ENCODE assay signal across 9 cellular contexts in the genomic region with DNA sequence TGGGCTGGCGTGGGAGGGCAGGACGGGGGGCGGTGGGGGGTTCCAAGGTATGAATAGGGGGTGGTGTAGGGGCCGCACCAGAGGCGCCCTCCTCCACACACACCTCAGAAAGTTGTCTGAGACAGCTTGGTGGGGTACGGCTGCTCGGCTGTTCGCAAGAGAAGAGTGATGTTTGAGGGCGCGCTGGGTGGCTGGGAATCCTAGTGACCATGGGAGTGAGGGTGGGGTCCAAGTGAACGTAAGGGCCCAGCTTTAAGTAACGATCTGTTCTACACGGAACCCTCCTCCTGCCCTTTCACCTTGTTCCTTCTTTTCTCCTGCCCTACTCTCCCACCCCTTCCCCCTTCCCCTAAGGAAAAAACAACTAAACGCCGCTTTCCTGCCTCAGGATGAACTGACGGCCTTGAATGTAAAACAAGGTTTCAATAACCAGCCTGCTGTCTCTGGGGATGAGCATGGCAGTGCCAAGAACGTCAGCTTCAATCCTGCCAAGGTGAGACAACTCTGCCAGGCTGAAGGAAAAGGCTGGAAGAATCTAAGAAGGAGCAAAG. TPM values are rescaled to one million over a fixed set of nuclear protein-coding genes. Genes with fewer than 3 reads are reported as not detected.
DNase-seq lines count a peak whose midpoint lies in the region; ATAC-seq and TF ChIP-seq lines count a peak whose summit lies in the region.
"Had no signal": no experiment of that assay in that cellular context is flagged by ENCODE, and none has a peak within 500 bp of the region (broad histone marks: within the 10 kb centered on the region; RNA-seq: fewer than 3 reads in every experiment).

No MANE protein-coding gene starts in this region.

- peaks cover 6% of the 10 kb centered on the region for H3K36me3 Mint-ChIP-seq in T-helper 17 cell (ENCODE audit: low read depth)

- ATAC-seq in T-helper 17 cell (peak; percentile 23), psoas muscle (peak in 3 of 4 donors; percentile 9 to 49 (median 16)), HG03095 (IDR thresholded peaks at IDR 0.05; ENCODE audit: unreplicated experiment) (no peak)

- intact Hi-C loops in psoas muscle (cut with DNase I) = no loop called here

- no peaks in the 10 kb centered on the region for H3K27me3 ChIP-seq in psoas muscle (ENCODE audit: insufficient read depth in 3 of 3, low read length in 2 of 3)

- peak overlapping the region; percentile 84 for H3K4me3 Mint-ChIP-seq in T-helper 17 cell

- peak overlapping the region; percentile 79 for H3K27ac ChIP-seq in psoas muscle

- H3K4me1 ChIP-seq in psoas muscle = peaks cover 9% of the 10 kb centered on the region

- H3K9me3 ChIP-seq in T-helper 17 cell (ENCODE audit: control insufficient read depth, low read length, poor library complexity, severe bottlenecking) (no peaks in the 10 kb centered on the region), psoas muscle (no peaks in the 10 kb centered on the region)

- no peaks in the 10 kb centered on the region for H3K27me3 Mint-ChIP-seq in T-helper 17 cell

- H3K36me3 ChIP-seq in psoas muscle (ENCODE audit: insufficient read depth in 1 of 2, low read depth in 1 of 2) = peaks cover 0 to 42% of the 10 kb centered on the region in 2 donors

- H3K4me3 ChIP-seq in foreskin fibroblast (ENCODE audit: low read depth in 1 of 2, low read length in 2 of 2) (peak overlapping the region; percentile 66 to 73), psoas muscle (peak overlapping the region; percentile 70)

- H3K4me1 Mint-ChIP-seq in T-helper 17 cell = peaks cover 8% of the 10 kb centered on the region

- 0 to 19% (median 3%) methylated on average over 11 to 17 of the region's 17 CpGs for WGBS in psoas muscle, 3 donors

- peak overlapping the region; percentile 81 for H3K27ac Mint-ChIP-seq in T-helper 17 cell

- peak; percentile 8 for DNase-seq in NCI-H146 (lab: John Stamatoyannopoulos, UW)
- DNase-seq in NCI-H146 treated with DMSO at 0.1 percent for 48 hours (lab: John Stamatoyannopoulos, UW; ENCODE audit: unreplicated experiment) = no peak
- no peak for DNase-seq in T-helper 17 cell
- DNase-seq in foreskin fibroblast = peak in 1 of 2 donors; percentile 23
- DNase-seq in psoas muscle = no peak
- DNase-seq in D341Med (ENCODE audit: low spot score) = no peak
- DNase-seq in NOMO-1 treated with DMSO at 0.1 percent for 48 hours (lab: John Stamatoyannopoulos, UW; ENCODE audit: unreplicated experiment) = no peak

- TF ChIP-seq CTCF in foreskin fibroblast (IDR thresholded peaks at IDR 0.05; ENCODE audit: low read depth, low read length) (no peak), psoas muscle (IDR thresholded peaks at IDR 0.05) (no peak)

RNA-seq across cellular contexts. Expression of gene MED12, which starts 0.7 kb away (rescaled TPM):
- 10 to 100 TPM; 66.2 to 79.2 TPM for total RNA-seq in T-helper 17 cell
- total RNA-seq in psoas muscle = 10 to 100 TPM; 20.7 to 24.8 (median 23.7) TPM
- polyA plus RNA-seq in psoas muscle = 10 to 100 TPM in 1 of 3 donors, 1 to 10 TPM in 2; 7.1 to 12.8 (median 7.5) TPM

RNA-seq across cellular contexts. Expression of gene IL2RG, which starts 7.7 kb away (rescaled TPM):
- total RNA-seq in T-helper 17 cell (100 to 1,000 TPM; 347 to 400 TPM), psoas muscle (1 to 10 TPM in 3 of 4 donors, under 1 TPM in 1; 0.93 to 1.5 (median 1.2) TPM)
- 1 to 10 TPM; 1.2 to 2.8 (median 1.6) TPM for polyA plus RNA-seq in psoas muscle

RNA-seq across cellular contexts. Expression of gene CXorf65, which starts 12.5 kb away (rescaled TPM):
- 10 to 100 TPM; 57.7 to 68.3 TPM for total RNA-seq in T-helper 17 cell
- not detected for total RNA-seq in psoas muscle
- polyA plus RNA-seq in psoas muscle = not detected
- total RNA-seq: subcutaneous adipose tissue had no signal

RNA-seq across cellular contexts. Expression of gene FOXO4, which starts 23.4 kb away (rescaled TPM):
- total RNA-seq in T-helper 17 cell (10 to 100 TPM; 23.4 to 40.1 TPM), psoas muscle (10 to 100 TPM; 55.1 to 80.7 (median 63.5) TPM)
- polyA plus RNA-seq in psoas muscle = 10 to 100 TPM; 14.6 to 56.5 (median 31.7) TPM

RNA-seq across cellular contexts. Expression of gene NLGN3, which starts 25.6 kb away (rescaled TPM):
- total RNA-seq in T-helper 17 cell (1 to 10 TPM; 2.9 to 4.2 TPM), psoas muscle (under 1 TPM; 0.07 to 0.32 (median 0.15) TPM)
- polyA plus RNA-seq in psoas muscle = under 1 TPM; 0.04 to 0.10 (median 0.08) TPM

Comparison
In these comparisons a context has a peak if more than half of its experiments do, and no peak if none do; other contexts are left out.
1. RNA of gene IL2RG, which starts 7.7 kb away (total RNA-seq): 347 to 400 TPM in T-helper 17 cell; 0.93 to 1.5 TPM in psoas muscle; every median in the first group is over 100 times any median in the second.
2. RNA of gene CXorf65, which starts 12.5 kb away (total RNA-seq): 57.7 to 68.3 TPM in T-helper 17 cell; not detected in psoas muscle; every median in the first group is over 10 times any median in the second.